In the genomic region with DNA sequence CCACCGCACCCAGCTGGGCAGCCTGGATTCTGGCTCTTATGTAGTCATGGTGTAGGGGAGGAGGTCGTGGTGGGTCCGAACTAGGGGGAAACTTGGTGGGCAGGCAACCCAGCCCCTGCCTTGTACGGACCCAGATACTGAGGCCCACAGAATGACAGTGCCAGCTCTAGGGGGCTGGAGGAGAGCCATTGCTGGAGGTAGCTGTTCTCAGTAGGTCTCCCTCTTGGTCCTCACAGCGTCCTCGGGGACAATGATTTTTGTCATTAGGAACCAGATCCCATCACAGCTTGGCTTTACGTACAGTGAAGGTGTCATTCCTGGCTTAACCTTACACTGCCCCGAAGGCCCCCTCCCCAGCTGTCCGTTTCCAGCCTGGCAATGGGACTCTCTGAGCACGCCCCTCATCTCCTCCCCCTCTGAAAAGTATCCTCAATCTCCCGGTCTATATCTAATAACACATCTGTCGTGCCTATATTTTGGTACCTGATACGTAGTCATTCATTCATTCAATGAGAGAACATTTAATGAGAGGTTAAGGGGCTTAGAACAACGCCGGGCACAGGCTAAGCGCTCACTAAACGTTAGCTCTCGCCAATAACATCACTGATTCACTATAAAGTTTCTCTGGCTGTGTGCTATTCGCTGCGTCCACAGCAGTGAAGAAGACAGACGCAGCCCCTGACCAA, we compare ENCODE assay signal across 9 cellular contexts. TPM values are rescaled to one million over a fixed set of nuclear protein-coding genes. Genes with fewer than 3 reads are reported as not detected.
A peak's percentile ranks its signal among the peaks of the same experiment; 100 is the strongest.
DNase-seq lines count a peak whose midpoint lies in the region; ATAC-seq and TF ChIP-seq lines count a peak whose summit lies in the region.
"Had no signal": no experiment of that assay in that cellular context is flagged by ENCODE, and none has a peak within 500 bp of the region (broad histone marks: within the 10 kb centered on the region; RNA-seq: fewer than 3 reads in every experiment).

No MANE protein-coding gene starts in this region.

- 44 to 47% methylated on average over 21 of the region's 21 CpGs for WGBS in aorta, 2 donors

- H3K9ac ChIP-seq in NT2/D1 (ENCODE audit: insufficient read length, low read depth): no peak overlapping the region
- peak overlapping the region; percentile 30 for H3K9ac ChIP-seq in endocrine pancreas (ENCODE audit: control insufficient read depth, insufficient read depth, low read length)
- no peak overlapping the region for H3K9ac ChIP-seq in parathyroid adenoma

- H3K36me3 ChIP-seq in Caco-2 (ENCODE audit: control insufficient read depth, insufficient read depth, low read length): no peaks in the 10 kb centered on the region
- H3K36me3 ChIP-seq in NT2/D1 (ENCODE audit: insufficient read depth, insufficient read length, low read length): peaks cover 17% of the 10 kb centered on the region
- H3K36me3 ChIP-seq in endocrine pancreas (ENCODE audit: control insufficient read depth, insufficient read depth, low read length): no peaks in the 10 kb centered on the region
- no peaks in the 10 kb centered on the region for H3K36me3 ChIP-seq in parathyroid adenoma (ENCODE audit: control insufficient read depth, insufficient read depth, low read length)
- H3K36me3 ChIP-seq in aorta (ENCODE audit: control insufficient read depth in 1 of 2, insufficient read depth in 2 of 2, low read length in 1 of 2): no peaks in the 10 kb centered on the region
- H3K36me3 ChIP-seq: right lobe of liver had no signal

- H3K79me2 ChIP-seq in parathyroid adenoma: peaks cover 26% of the 10 kb centered on the region

- H3K4me3 ChIP-seq in Caco-2 (ENCODE audit: low read depth, low read length): no peak overlapping the region; the same call in 1 of the 2 replicates
- H3K4me3 ChIP-seq in NT2/D1 (ENCODE audit: insufficient read length, low read depth): peak overlapping the region; percentile 4
- no peak overlapping the region for H3K4me3 ChIP-seq in endocrine pancreas (ENCODE audit: control insufficient read depth, insufficient read depth, low read length)
- H3K4me3 ChIP-seq in parathyroid adenoma (ENCODE audit: low read depth, low read length): no peak overlapping the region
- no peak overlapping the region for H3K4me3 ChIP-seq in aorta (ENCODE audit: low read length in 2 of 2)

- CTCF ChIA-PET in Caco-2 (lab: Charles Lee): no interaction called here

- intact Hi-C loops in Caco-2 (cut with micrococcal nuclease; ENCODE audit: unreplicated experiment) (loop anchor here (1.0 to 10.0 kb wide), 5 partner anchors 9 to 354 kb away; partner anchors contain the start of gene ZNF839), aorta (cut with DNase I) (loop anchor here (2.0 to 10.0 kb wide), 4 partner anchors 17 to 351 kb away; partner anchors contain the start of genes HSP90AA1 (in 2 of the 2) and ZNF839 (in 1 of the 2))

- H3K4me2 ChIP-seq in parathyroid adenoma (ENCODE audit: low read length): peak overlapping the region; percentile 51

- H3K27ac Mint-ChIP-seq in Caco-2 (ENCODE audit: unreplicated experiment): peak overlapping the region; percentile 42

- H3K27ac ChIP-seq in parathyroid adenoma (peak overlapping the region; percentile 43), aorta (ENCODE audit: low read depth in 1 of 2, low read length in 2 of 2) (no peak overlapping the region)

- peaks cover 21% of the 10 kb centered on the region for H3K4me1 ChIP-seq in Caco-2
- peaks cover 9% of the 10 kb centered on the region for H3K4me1 ChIP-seq in NT2/D1 (ENCODE audit: insufficient read depth, insufficient read length)
- peaks cover 17% of the 10 kb centered on the region for H3K4me1 ChIP-seq in endocrine pancreas (ENCODE audit: control insufficient read depth, insufficient read depth, low read length)
- H3K4me1 ChIP-seq in parathyroid adenoma: peaks cover 4% of the 10 kb centered on the region
- no peaks in the 10 kb centered on the region for H3K4me1 ChIP-seq in aorta (ENCODE audit: control insufficient read depth in 1 of 2, insufficient read depth in 2 of 2, low read length in 2 of 2)

- ATAC-seq in aorta (ENCODE audit: low FRiP score): no peak

- H3K27me3 ChIP-seq in Caco-2 (replicated peaks; ENCODE audit: control insufficient read depth, insufficient read depth, low read length): no peaks in the 10 kb centered on the region
- H3K27me3 ChIP-seq in NT2/D1 (ENCODE audit: insufficient read depth, insufficient read length): peaks cover 12% of the 10 kb centered on the region
- no peaks in the 10 kb centered on the region for H3K27me3 ChIP-seq in endocrine pancreas (ENCODE audit: control insufficient read depth, insufficient read depth, low read length)
- no peaks in the 10 kb centered on the region for H3K27me3 ChIP-seq in parathyroid adenoma (ENCODE audit: control insufficient read depth, insufficient read depth, low read length)
- H3K27me3 ChIP-seq in aorta (ENCODE audit: control insufficient read depth in 1 of 2, insufficient read depth in 2 of 2, low read length in 1 of 2): no peaks in the 10 kb centered on the region
- H3K27me3 ChIP-seq: right lobe of liver had no signal

- peaks cover 12% of the 10 kb centered on the region for H3K4me1 Mint-ChIP-seq in Caco-2 (ENCODE audit: low read depth, unreplicated experiment)

- peak overlapping the region; percentile 79 for H3K4me3 Mint-ChIP-seq in Caco-2 (ENCODE audit: unreplicated experiment)

- H3K27me3 Mint-ChIP-seq in Caco-2 (ENCODE audit: insufficient read depth, unreplicated experiment): no peaks in the 10 kb centered on the region

- H3K9me3 ChIP-seq in Caco-2: no peaks in the 10 kb centered on the region
- H3K9me3 ChIP-seq in NT2/D1 (ENCODE audit: insufficient read depth, low read length): no peaks in the 10 kb centered on the region
- no peaks in the 10 kb centered on the region for H3K9me3 ChIP-seq in endocrine pancreas (ENCODE audit: control insufficient read depth, low read length)
- H3K9me3 ChIP-seq in parathyroid adenoma (ENCODE audit: control insufficient read depth, low read length): no peaks in the 10 kb centered on the region
- no peaks in the 10 kb centered on the region for H3K9me3 ChIP-seq in aorta (ENCODE audit: control insufficient read depth, low read length)
- H3K9me3 ChIP-seq: right lobe of liver had no signal

- POLR2A ChIA-PET in Caco-2 (lab: Charles Lee): no interaction called here

- no TSS peak for BruUV-seq in Caco-2 (replicated peaks; lab: Mats Ljungman, UMichigan)

- H3K9me3 Mint-ChIP-seq in Caco-2 (ENCODE audit: unreplicated experiment): no peaks in the 10 kb centered on the region

- TF ChIP-seq CTCF in Caco-2 (IDR thresholded peaks at IDR 0.05; ENCODE audit: insufficient read depth in 1 of 2, low read depth in 1 of 2, low read length in 1 of 2, severe bottlenecking in 1 of 2, unreplicated experiment in 1 of 2): no peak
- TF ChIP-seq CTCF in parathyroid adenoma (IDR thresholded peaks at IDR 0.05): no peak

- DNase-seq in Caco-2 (peak in 1 of 2 experiments; percentile 18), NT2/D1 (ENCODE audit: low read depth, low spot score) (no peak), aorta (no peak), SW480 (ENCODE audit: low spot score) (no peak), DMS114 treated with DMSO at 0.1 percent for 48 hours (lab: John Stamatoyannopoulos, UW; ENCODE audit: unreplicated experiment) (no peak)
- DNase-seq in stimulated activated CD4-positive, alpha-beta T cell treated with anti-CD3 and anti-CD28 coated beads, Interleukin-4, amount 100 ng/mL, for 4 hours: no peak

- H2AFZ ChIP-seq in parathyroid adenoma: peak overlapping the region; percentile 89

- peaks cover 18% of the 10 kb centered on the region for H3K36me3 Mint-ChIP-seq in Caco-2 (ENCODE audit: insufficient read depth, unreplicated experiment)

RNA-seq across cellular contexts. Expression of gene DYNC1H1, which starts 0.6 kb away (rescaled TPM):
- total RNA-seq in Caco-2 (2022) (349 and 351 TPM in 2 replicates), aorta (100 to 1,000 TPM; 451 to 481 TPM)
- polyA plus RNA-seq in aorta: 100 to 1,000 TPM in 1 of 2 donors, 10 to 100 TPM in 1; 26.5 to 151 TPM
